In the genomic region with DNA sequence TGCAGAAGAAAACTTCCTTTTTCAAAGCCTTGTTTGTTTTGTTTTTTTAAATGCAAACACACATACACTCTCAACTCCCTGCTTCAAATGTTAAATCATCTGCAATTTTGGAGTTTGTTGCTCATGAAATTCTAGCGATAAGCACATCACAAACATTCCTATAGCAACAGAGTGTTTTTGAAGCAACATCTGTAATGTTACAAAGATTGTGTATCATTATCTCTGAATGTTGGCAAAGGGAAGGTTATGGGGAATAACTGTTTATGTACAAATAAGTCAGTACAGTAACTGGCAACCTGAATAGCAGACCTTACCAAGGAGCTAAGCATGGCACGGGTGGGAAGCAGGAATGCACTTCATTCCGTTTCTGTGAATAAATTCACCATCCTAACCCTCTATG, we compare ENCODE assay signal across 25 cellular contexts.
"Had no signal": no experiment of that assay in that cellular context is flagged by ENCODE, and none has a peak within 500 bp of the region (broad histone marks: within the 10 kb centered on the region; RNA-seq: fewer than 3 reads in every experiment).

No MANE protein-coding gene starts in this region.

- H3K4me3 Mint-ChIP-seq: activated CD4-positive, alpha-beta memory T cell treated with anti-CD3 and anti-CD28 coated beads, Interleukin-2, amount 10 ng/mL, durations not matched to agents 7 days and 5 days; activated CD4-positive, alpha-beta T cell treated with anti-CD3 and anti-CD28 coated beads, Interleukin-2, amount 10 ng/mL, durations not matched to agents 24 days and 14 days; activated naive CD4-positive, alpha-beta T cell treated with anti-CD3 and anti-CD28 coated beads for 36 hours; activated T-cell treated with anti-CD3 and anti-CD28 coated beads, Interleukin-2, amount 50 U/mL, for 24 hours; central memory CD8-positive, alpha-beta T cell; natural killer cell treated with Interleukin-12 subunit alpha and Interleukin-12 subunit beta and Interleukin-15 and Interleukin-18, amount 100 ng/mL, for 72 hours had no signal

- ATAC-seq: gastrocnemius medialis; left ventricle myocardium superior; mucosa of descending colon; natural killer cell treated with Interleukin-12 subunit alpha and Interleukin-12 subunit beta and Interleukin-15 and Interleukin-18, amount 100 ng/mL, for 72 hours; right cardiac atrium had no signal

- H3K27me3 ChIP-seq: breast epithelium, gastrocnemius medialis, hepatocyte, tibial nerve had no signal

- H3K36me3 ChIP-seq: breast epithelium, gastrocnemius medialis had no signal

- H3K27ac ChIP-seq: breast epithelium, gastrocnemius medialis, hepatocyte, tibial nerve had no signal

- H3K27me3 Mint-ChIP-seq: activated CD4-positive, alpha-beta memory T cell treated with anti-CD3 and anti-CD28 coated beads, Interleukin-2, amount 10 ng/mL, durations not matched to agents 7 days and 5 days; activated CD4-positive, alpha-beta T cell treated with anti-CD3 and anti-CD28 coated beads, Interleukin-2, amount 10 ng/mL, durations not matched to agents 24 days and 14 days; activated T-cell treated with anti-CD3 and anti-CD28 coated beads, Interleukin-2, amount 50 U/mL, for 24 hours; central memory CD8-positive, alpha-beta T cell; natural killer cell treated with Interleukin-12 subunit alpha and Interleukin-12 subunit beta and Interleukin-15 and Interleukin-18, amount 100 ng/mL, for 72 hours had no signal

- DNase-seq: activated CD4-positive, alpha-beta memory T cell treated with anti-CD3 and anti-CD28 coated beads, Interleukin-2, amount 10 ng/mL, durations not matched to agents 7 days and 5 days; activated CD4-positive, alpha-beta T cell treated with anti-CD3 and anti-CD28 coated beads, Interleukin-2, amount 10 ng/mL, durations not matched to agents 24 days and 14 days; activated CD4-positive, CD25-positive, alpha-beta regulatory T cell treated with anti-CD3 and anti-CD28 coated beads, Interleukin-2, amount 50 U/mL, for 72 hours; activated CD8-positive, alpha-beta memory T cell treated with anti-CD3 and anti-CD28 coated beads, Interleukin-2, amount 50 U/mL, for 48 hours; activated naive CD4-positive, alpha-beta T cell treated with anti-CD3 and anti-CD28 coated beads for 36 hours; activated T-cell treated with anti-CD3 and anti-CD28 coated beads, Interleukin-2, amount 50 U/mL, for 24 hours; amygdala; dermis blood vessel endothelial cell; effector CD4-positive, alpha-beta T cell; gastrocnemius medialis; islet precursor cell; left cardiac atrium; left ventricle myocardium superior; mucosa of descending colon; posterior cingulate gyrus; right cardiac atrium; stimulated activated CD4-positive, alpha-beta T cell treated with anti-CD3 and anti-CD28 coated beads, Interleukin-2, amount 100 ng/mL, for 48 hours; stimulated activated naive CD4-positive, alpha-beta T cell treated with Interleukin-2 at 50 U/mL for 16 hours; T-helper 2 cell had no signal

- H2AFZ ChIP-seq: hepatocyte had no signal

- H3K27ac Mint-ChIP-seq: activated CD4-positive, alpha-beta memory T cell treated with anti-CD3 and anti-CD28 coated beads, Interleukin-2, amount 10 ng/mL, durations not matched to agents 7 days and 5 days; activated CD4-positive, alpha-beta T cell treated with anti-CD3 and anti-CD28 coated beads, Interleukin-2, amount 10 ng/mL, durations not matched to agents 24 days and 14 days; activated naive CD4-positive, alpha-beta T cell treated with anti-CD3 and anti-CD28 coated beads for 36 hours; activated T-cell treated with anti-CD3 and anti-CD28 coated beads, Interleukin-2, amount 50 U/mL, for 24 hours; activated T-helper 2 cell treated with anti-CD3 and anti-CD28 coated beads, Interferon-gamma antibody, Interleukin-2, Interleukin-4, amounts not matched to agents 10 μg/mL and 5 μg/mL and 100 μg/mL, durations not matched to agents 14 hours and 24 hours and 36 hours had no signal

- H3K4me3 ChIP-seq: breast epithelium, gastrocnemius medialis, hepatocyte, mucosa of descending colon, tibial nerve had no signal

- H3K9me3 ChIP-seq: breast epithelium, gastrocnemius medialis, mucosa of descending colon, tibial nerve had no signal

- H3K4me1 ChIP-seq: breast epithelium, gastrocnemius medialis had no signal

- H3K9me3 Mint-ChIP-seq: activated CD4-positive, alpha-beta memory T cell treated with anti-CD3 and anti-CD28 coated beads, Interleukin-2, amount 10 ng/mL, durations not matched to agents 7 days and 5 days; activated CD4-positive, alpha-beta T cell treated with anti-CD3 and anti-CD28 coated beads, Interleukin-2, amount 10 ng/mL, durations not matched to agents 24 days and 14 days; activated naive CD4-positive, alpha-beta T cell treated with anti-CD3 and anti-CD28 coated beads for 36 hours; activated T-cell treated with anti-CD3 and anti-CD28 coated beads, Interleukin-2, amount 50 U/mL, for 24 hours; activated T-helper 2 cell treated with anti-CD3 and anti-CD28 coated beads, Interferon-gamma antibody, Interleukin-2, Interleukin-4, amounts not matched to agents 10 μg/mL and 5 μg/mL and 100 μg/mL, durations not matched to agents 14 hours and 24 hours and 36 hours; central memory CD8-positive, alpha-beta T cell; natural killer cell treated with Interleukin-12 subunit alpha and Interleukin-12 subunit beta and Interleukin-15 and Interleukin-18, amount 100 ng/mL, for 72 hours had no signal

- H3K4me2 ChIP-seq: hepatocyte had no signal

- H3K4me1 Mint-ChIP-seq: activated CD4-positive, alpha-beta memory T cell treated with anti-CD3 and anti-CD28 coated beads, Interleukin-2, amount 10 ng/mL, durations not matched to agents 7 days and 5 days had no signal
